In the genomic region with DNA sequence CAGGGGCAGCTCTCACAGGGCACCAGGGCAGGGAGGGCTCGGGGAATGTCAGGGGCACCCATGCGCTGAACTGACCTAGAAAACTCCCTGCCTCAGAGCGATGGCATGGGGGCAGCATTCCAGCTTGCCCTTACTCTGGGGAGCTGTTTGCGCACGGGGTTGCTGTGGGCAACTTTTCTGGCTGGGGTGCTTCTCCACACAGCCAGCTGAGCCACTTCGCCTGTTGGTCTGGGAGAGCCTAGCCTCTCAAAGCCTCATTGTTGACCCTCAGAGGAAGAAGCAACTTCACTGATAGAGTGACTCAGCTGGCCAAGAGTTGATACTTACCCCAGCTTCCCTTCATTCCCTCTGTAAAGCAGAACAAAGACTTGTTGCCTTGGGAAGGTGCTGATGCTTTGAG, we compare ENCODE assay signal across 17 cellular contexts. TPM values are rescaled to one million over a fixed set of nuclear protein-coding genes. Genes with fewer than 3 reads are reported as not detected.
A peak's percentile ranks its signal among the peaks of the same experiment; 100 is the strongest.
DNase-seq lines count a peak whose midpoint lies in the region; ATAC-seq and TF ChIP-seq lines count a peak whose summit lies in the region.
"Had no signal": no experiment of that assay in that cellular context is flagged by ENCODE, and none has a peak within 500 bp of the region (broad histone marks: within the 10 kb centered on the region; RNA-seq: fewer than 3 reads in every experiment).

No MANE protein-coding gene starts in this region.

- ATAC-seq in GM21825 (IDR thresholded peaks at IDR 0.05; ENCODE audit: unreplicated experiment): no peak
- ATAC-seq in stimulated activated memory B cell treated with anti-CD40 and anti-IgM and Interleukin-4, amounts not matched to agents 10 μg/mL and 1 μg/mL and 100 μg/mL, for 72 hours: no peak
- ATAC-seq in GM18873 (IDR thresholded peaks at IDR 0.05; ENCODE audit: low FRiP score, unreplicated experiment): no peak
- ATAC-seq: activated CD8-positive, alpha-beta T cell treated with anti-CD3 and anti-CD28 coated beads for 36 hours; activated T-cell treated with anti-CD3 and anti-CD28 coated beads, Interleukin-2, amount 50 U/mL, for 72 hours had no signal

- peaks cover 11% of the 10 kb centered on the region for H3K27me3 Mint-ChIP-seq in stimulated activated memory B cell treated with anti-CD40 and anti-IgM and Interleukin-4, amounts not matched to agents 10 μg/mL and 1 μg/mL and 100 μg/mL, for 72 hours
- H3K27me3 Mint-ChIP-seq: activated CD8-positive, alpha-beta T cell treated with anti-CD3 and anti-CD28 coated beads for 36 hours had no signal

- DNase-seq in AG10803 (ENCODE audit: low read depth) (peak; percentile 36), M059J (ENCODE audit: low read depth) (peak; percentile 81), amniotic epithelial cell (ENCODE audit: low read depth) (peak; percentile 35), DMS 273 (lab: John Stamatoyannopoulos, UW; ENCODE audit: unreplicated experiment) (no peak)
- DNase-seq: activated CD8-positive, alpha-beta T cell treated with anti-CD3 and anti-CD28 coated beads for 36 hours; activated T-cell treated with anti-CD3 and anti-CD28 coated beads, Interleukin-2, amount 50 U/mL, for 72 hours; glutamatergic neuron; H7; NCI-H1092 treated with DMSO at 0.1 percent for 48 hours; NK-92 treated with Interleukin-12 subunit alpha and Interleukin-12 subunit beta, amount 100 ng/mL, for 24 hours; transverse colon had no signal

- no peaks in the 10 kb centered on the region for H3K36me3 ChIP-seq in mesodermal cell (ENCODE audit: control insufficient read depth, insufficient read depth, low read length)
- H3K36me3 ChIP-seq: neutrophil, transverse colon had no signal

- H3K4me1 ChIP-seq in mesodermal cell (ENCODE audit: control insufficient read depth, insufficient read depth, low read length, poor library complexity, severe bottlenecking): peaks cover 51% of the 10 kb centered on the region
- H3K4me1 ChIP-seq: transverse colon had no signal

- no peaks in the 10 kb centered on the region for H3K36me3 Mint-ChIP-seq in stimulated activated memory B cell treated with anti-CD40 and anti-IgM and Interleukin-4, amounts not matched to agents 10 μg/mL and 1 μg/mL and 100 μg/mL, for 72 hours
- H3K36me3 Mint-ChIP-seq: memory B cell had no signal

- no peak overlapping the region for H3K4me3 ChIP-seq in AG10803 (ENCODE audit: low read length)
- no peak overlapping the region for H3K4me3 ChIP-seq in mesodermal cell (ENCODE audit: extremely low read depth, insufficient read depth, low read length, poor library complexity, severe bottlenecking)
- H3K4me3 ChIP-seq: transverse colon had no signal

- no peaks in the 10 kb centered on the region for H3K4me1 Mint-ChIP-seq in stimulated activated memory B cell treated with anti-CD40 and anti-IgM and Interleukin-4, amounts not matched to agents 10 μg/mL and 1 μg/mL and 100 μg/mL, for 72 hours
- H3K4me1 Mint-ChIP-seq: memory B cell had no signal

- H3K9me3 ChIP-seq in mesodermal cell (ENCODE audit: control insufficient read depth, low read length): no peaks in the 10 kb centered on the region
- H3K9me3 ChIP-seq: neutrophil, transverse colon had no signal

- no peak overlapping the region for H3K27ac Mint-ChIP-seq in stimulated activated memory B cell treated with anti-CD40 and anti-IgM and Interleukin-4, amounts not matched to agents 10 μg/mL and 1 μg/mL and 100 μg/mL, for 72 hours
- H3K27ac Mint-ChIP-seq: activated CD8-positive, alpha-beta T cell treated with anti-CD3 and anti-CD28 coated beads for 36 hours; activated T-cell treated with anti-CD3 and anti-CD28 coated beads, Interleukin-2, amount 50 U/mL, for 72 hours; memory B cell had no signal

- peak overlapping the region; percentile 81 for H3K27ac ChIP-seq in mesodermal cell (ENCODE audit: low read depth, low read length, severe bottlenecking)
- H3K27ac ChIP-seq: neutrophil, transverse colon had no signal

- TF ChIP-seq CTCF in AG10803 (conservative IDR thresholded peaks at IDR 0.05; ENCODE audit: low read length): no peak

- WGBS in mesodermal cell (ENCODE audit: insufficient coverage in 2 of 2), 2 experiments: 95 to 96% methylated on average over 6 of the region's 6 CpGs

- H3K9me3 Mint-ChIP-seq in stimulated activated memory B cell treated with anti-CD40 and anti-IgM and Interleukin-4, amounts not matched to agents 10 μg/mL and 1 μg/mL and 100 μg/mL, for 72 hours: no peaks in the 10 kb centered on the region
- H3K9me3 Mint-ChIP-seq: activated CD8-positive, alpha-beta T cell treated with anti-CD3 and anti-CD28 coated beads for 36 hours; activated T-cell treated with anti-CD3 and anti-CD28 coated beads, Interleukin-2, amount 50 U/mL, for 72 hours; memory B cell had no signal

- no peak overlapping the region for H3K4me3 Mint-ChIP-seq in stimulated activated memory B cell treated with anti-CD40 and anti-IgM and Interleukin-4, amounts not matched to agents 10 μg/mL and 1 μg/mL and 100 μg/mL, for 72 hours
- H3K4me3 Mint-ChIP-seq: activated CD8-positive, alpha-beta T cell treated with anti-CD3 and anti-CD28 coated beads for 36 hours; activated T-cell treated with anti-CD3 and anti-CD28 coated beads, Interleukin-2, amount 50 U/mL, for 72 hours; memory B cell had no signal

RNA-seq across cellular contexts. Expression of a gene that starts 42.6 kb away (rescaled TPM):
- total RNA-seq in M059J (2014; rRNA removed; shearing (Covaris generic)): 154 and 191 TPM in 2 replicates
- 54.9 TPM for polyA plus RNA-seq in mesodermal cell (2013, experiment 1 of 2)
- 56.0 TPM for polyA plus RNA-seq in mesodermal cell (2013, experiment 2 of 2)
